8 cellular contexts compared by ENCODE assay signal in the genomic region with DNA sequence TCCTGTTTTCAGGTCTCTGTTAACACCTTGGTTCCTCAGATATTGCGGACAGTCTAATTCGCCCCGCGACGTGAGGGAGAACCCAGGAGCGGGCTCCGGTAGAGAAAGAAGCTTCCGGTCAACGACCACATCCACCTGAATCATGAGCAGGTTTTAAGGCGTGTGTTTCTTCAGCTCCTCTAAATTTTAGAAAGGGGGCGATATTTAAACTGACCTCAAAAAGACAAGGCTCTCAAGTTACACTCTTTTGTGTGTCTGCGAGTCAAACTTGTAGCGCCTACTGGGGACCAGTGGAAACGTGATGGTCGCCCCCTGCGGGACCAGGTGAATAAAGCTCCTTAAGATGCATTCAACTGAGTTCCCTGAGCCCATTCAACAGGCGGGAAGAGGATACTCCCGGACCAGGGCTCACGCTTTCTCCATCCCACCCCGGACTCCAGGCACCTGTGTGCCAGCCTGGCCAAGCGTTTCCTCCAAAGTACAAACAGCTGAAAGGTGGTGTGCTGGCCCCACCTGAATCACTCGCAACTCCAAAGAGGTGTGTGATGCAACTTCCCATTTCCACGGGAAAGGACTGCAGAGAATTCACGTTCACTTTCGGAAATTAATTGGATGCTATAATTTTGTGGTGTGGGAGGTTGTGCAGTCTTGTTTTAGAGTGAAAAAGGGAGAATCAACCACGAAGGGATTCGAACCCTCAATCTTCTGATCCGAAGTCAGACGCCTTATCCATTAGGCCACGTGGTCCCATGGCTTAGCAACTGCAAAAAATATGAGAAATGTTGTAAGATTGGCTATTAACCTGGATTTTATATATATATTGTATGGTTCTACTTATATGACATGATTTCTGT. TPM values are rescaled to one million over a fixed set of nuclear protein-coding genes. Genes with fewer than 3 reads are reported as not detected.
DNase-seq lines count a peak whose midpoint lies in the region; ATAC-seq and TF ChIP-seq lines count a peak whose summit lies in the region.

No MANE protein-coding gene starts in this region.

- H3K4me1 ChIP-seq in HUES48 (ENCODE audit: control insufficient read depth, insufficient read depth, low read length): no peaks in the 10 kb centered on the region
- no peaks in the 10 kb centered on the region for H3K4me1 ChIP-seq in ascending aorta

- H3K27ac ChIP-seq in HUES48 (ENCODE audit: low read depth, low read length): peak overlapping the region; percentile 87
- no peak overlapping the region for H3K27ac ChIP-seq in ascending aorta

- DNase-seq in AG10803 (ENCODE audit: low read depth): peak; percentile 82
- DNase-seq in OCI-M2 (lab: John Stamatoyannopoulos, UW; ENCODE audit: unreplicated experiment): peak; percentile 42
- DNase-seq in activated T-cell treated with anti-CD3 and anti-CD28 coated beads, Interleukin-2, amount 50 U/mL, for 72 hours: peak; percentile 75 to 77
- DNase-seq in foreskin fibroblast: peak; percentile 80 to 89
- DNase-seq in progenitor cell of endocrine pancreas (ENCODE audit: low spot score, unreplicated experiment): peak; percentile 64
- DNase-seq in ascending aorta (ENCODE audit: low spot score in 2 of 2): no peak

- H3K9me3 ChIP-seq in HUES48 (ENCODE audit: control insufficient read depth, insufficient read depth, low read length) (no peaks in the 10 kb centered on the region), ascending aorta (no peaks in the 10 kb centered on the region)

- H3K4me3 ChIP-seq in AG10803 (ENCODE audit: low read length) (0 out of 2 replicates have a peak overlapping the region, but pooled peaks have one; percentile 13), HUES48 (ENCODE audit: low read depth, low read length) (peak overlapping the region; percentile 74), foreskin fibroblast (ENCODE audit: low read depth in 1 of 2, low read length in 2 of 2) (peak overlapping the region in 1 of 2 donors; percentile 10), ascending aorta (no peak overlapping the region)

- H3K36me3 Mint-ChIP-seq in activated T-cell treated with anti-CD3 and anti-CD28 coated beads, Interleukin-2, amount 50 U/mL, for 72 hours (ENCODE audit: insufficient read depth in 2 of 2): peaks cover 4% of the 10 kb centered on the region in 2 donors
- peaks cover 1% of the 10 kb centered on the region for H3K36me3 Mint-ChIP-seq in progenitor cell of endocrine pancreas (ENCODE audit: insufficient read depth)

- H3K27me3 ChIP-seq in HUES48 (ENCODE audit: control insufficient read depth, insufficient read depth, low read length): no peaks in the 10 kb centered on the region
- H3K27me3 ChIP-seq in ascending aorta: no peaks in the 10 kb centered on the region

- H3K4me3 Mint-ChIP-seq in activated T-cell treated with anti-CD3 and anti-CD28 coated beads, Interleukin-2, amount 50 U/mL, for 72 hours: peak overlapping the region; percentile 82 to 91
- H3K4me3 Mint-ChIP-seq in progenitor cell of endocrine pancreas (ENCODE audit: low read depth): peak overlapping the region; percentile 76

- ATAC-seq in GM18909 (IDR thresholded peaks at IDR 0.05; ENCODE audit: poor library complexity, unreplicated experiment): peak; percentile 61
- ATAC-seq in activated T-cell treated with anti-CD3 and anti-CD28 coated beads, Interleukin-2, amount 50 U/mL, for 72 hours (replicated peaks in 1 of 2): peak; percentile 78 to 82

- peaks cover 62% of the 10 kb centered on the region for H3K27me3 Mint-ChIP-seq in activated T-cell treated with anti-CD3 and anti-CD28 coated beads, Interleukin-2, amount 50 U/mL, for 72 hours (ENCODE audit: low read depth)
- H3K27me3 Mint-ChIP-seq in progenitor cell of endocrine pancreas: no peaks in the 10 kb centered on the region

- H3K9ac ChIP-seq in HUES48 (ENCODE audit: low read depth, low read length): peak overlapping the region; percentile 68

- peak overlapping the region; percentile 99 for H3K27ac Mint-ChIP-seq in activated T-cell treated with anti-CD3 and anti-CD28 coated beads, Interleukin-2, amount 50 U/mL, for 72 hours
- peak overlapping the region; percentile 93 for H3K27ac Mint-ChIP-seq in progenitor cell of endocrine pancreas

- H3K36me3 ChIP-seq in HUES48 (ENCODE audit: control insufficient read depth, insufficient read depth, low read length): no peaks in the 10 kb centered on the region
- H3K36me3 ChIP-seq in ascending aorta: no peaks in the 10 kb centered on the region

- TF ChIP-seq CTCF in AG10803 (conservative IDR thresholded peaks at IDR 0.05; ENCODE audit: low read length) (peak; percentile 41), foreskin fibroblast (IDR thresholded peaks at IDR 0.05; ENCODE audit: low read depth, low read length) (peak; percentile 24), progenitor cell of endocrine pancreas (IDR thresholded peaks at IDR 0.05; ENCODE audit: unreplicated experiment) (peak; percentile 79), ascending aorta (IDR thresholded peaks at IDR 0.05) (peak in 1 of 3 experiments; percentile 6)

- intact Hi-C loops in ascending aorta (cut with DNase I): no loop called here

- H3K4me1 Mint-ChIP-seq in activated T-cell treated with anti-CD3 and anti-CD28 coated beads, Interleukin-2, amount 50 U/mL, for 72 hours (ENCODE audit: low read depth): peaks cover 49% of the 10 kb centered on the region
- peaks cover 16% of the 10 kb centered on the region for H3K4me1 Mint-ChIP-seq in progenitor cell of endocrine pancreas (ENCODE audit: low read depth)

- H3K9me3 Mint-ChIP-seq in activated T-cell treated with anti-CD3 and anti-CD28 coated beads, Interleukin-2, amount 50 U/mL, for 72 hours: no peaks in the 10 kb centered on the region
- no peaks in the 10 kb centered on the region for H3K9me3 Mint-ChIP-seq in progenitor cell of endocrine pancreas (ENCODE audit: low read depth)

RNA-seq across cellular contexts. Expression of a gene that starts 17.0 kb away (rescaled TPM):
- not detected for total RNA-seq in activated T-cell treated with anti-CD3 and anti-CD28 coated beads, Interleukin-2, amount 50 U/mL, for 72 hours
- not detected in 2 replicates for total RNA-seq in progenitor cell of endocrine pancreas
- total RNA-seq in ascending aorta: not detected

RNA-seq across cellular contexts. Expression of a gene that starts 27.1 kb away (rescaled TPM):
- total RNA-seq in activated T-cell treated with anti-CD3 and anti-CD28 coated beads, Interleukin-2, amount 50 U/mL, for 72 hours: not detected
- not detected in 2 replicates for total RNA-seq in progenitor cell of endocrine pancreas
- not detected for total RNA-seq in ascending aorta

Comparison
In these comparisons a context has a peak if more than half of its experiments do, and no peak if none do; other contexts are left out.
1. DNase-seq: peak in AG10803 (single experiment), OCI-M2 (single experiment), activated T-cell treated with anti-CD3 and anti-CD28 coated beads, Interleukin-2, amount 50 U/mL, for 72 hours (2 of 2), foreskin fibroblast (2 of 2) and progenitor cell of endocrine pancreas (single experiment); none in ascending aorta (0 of 2).
2. H3K4me3 ChIP-seq: peak in AG10803 (single experiment) and HUES48 (single experiment); none in ascending aorta (0 of 2).